ENCODE assay signal across 1 cellular context in genomic region chr21:38567577-38568360, GRCh38.
TF ChIP-seq lines count a peak whose summit lies in the region.

No MANE protein-coding gene starts in this region.

TF ChIP-seq in HEK293, 187 proteins besides CTCF, POLR2A, EP300 and RAD21 (continued from another document):
- TF ChIP-seq ZSCAN23 (tag by site-specific recombination; IDR thresholded peaks at IDR 0.05) (no peak), ZNF488 (tag by site-specific recombination; IDR thresholded peaks at IDR 0.05) (no peak), ZNF626 (tag by site-specific recombination; IDR thresholded peaks at IDR 0.05) (no peak), ZNF830 (tag by site-specific recombination; IDR thresholded peaks at IDR 0.05; ENCODE audit: low read depth) (no peak)
